23 cellular contexts compared by ENCODE assay signal in the genomic region with DNA sequence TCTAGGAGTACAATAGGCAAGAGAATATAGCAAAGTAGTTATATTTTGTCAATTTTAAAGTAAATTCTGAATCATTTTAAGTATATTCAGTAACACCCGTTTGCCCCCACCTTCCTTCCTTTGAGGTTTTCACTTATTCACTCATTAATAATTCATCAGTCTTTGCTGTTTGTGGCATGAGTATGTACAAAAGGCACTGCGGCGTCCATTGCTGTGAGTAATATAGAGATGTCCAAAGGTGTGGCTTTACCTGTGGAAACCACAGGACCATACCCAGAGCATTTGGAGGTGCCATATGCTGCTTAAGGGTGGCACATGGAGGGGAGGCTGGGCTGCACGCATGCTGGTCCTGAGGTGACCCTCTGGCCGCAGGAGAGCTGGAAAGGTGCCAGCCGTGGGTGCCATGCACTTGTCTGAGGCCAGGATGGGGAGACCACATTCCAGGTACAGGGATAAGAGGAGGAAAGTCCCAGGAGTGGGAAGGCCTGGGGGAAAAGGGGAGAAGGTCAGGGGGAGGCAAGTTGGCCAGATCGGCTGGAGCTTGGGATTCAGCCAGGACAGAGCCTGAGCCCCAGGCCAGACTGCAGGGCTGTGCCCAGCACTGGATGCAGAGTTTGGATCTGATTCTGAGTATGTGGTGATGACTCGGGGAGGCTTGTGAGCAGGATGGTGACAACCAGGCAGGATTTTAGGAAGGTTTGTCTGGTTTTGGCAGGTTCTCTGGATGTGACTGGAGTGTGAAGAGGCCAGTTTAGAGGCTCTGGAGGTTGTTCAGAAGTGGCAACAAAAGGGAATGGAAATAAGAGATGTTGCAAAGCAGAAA.
DNase-seq lines count a peak whose midpoint lies in the region; ATAC-seq and TF ChIP-seq lines count a peak whose summit lies in the region.
"Had no signal": no experiment of that assay in that cellular context is flagged by ENCODE, and none has a peak within 500 bp of the region (broad histone marks: within the 10 kb centered on the region; RNA-seq: fewer than 3 reads in every experiment).

No MANE protein-coding gene starts in this region.

- no peak for TF ChIP-seq EP300 in esophagus muscularis mucosa (IDR thresholded peaks at IDR 0.05)

- no peak overlapping the region for H3K9ac ChIP-seq in neural progenitor cell

- H3K9me3 ChIP-seq in esophagus muscularis mucosa (no peaks in the 10 kb centered on the region), neural progenitor cell (ENCODE audit: low read depth) (no peaks in the 10 kb centered on the region)
- H3K9me3 ChIP-seq: body of pancreas, colonic mucosa, gastrocnemius medialis, neutrophil, psoas muscle, spleen had no signal

- H3K4me1 ChIP-seq in esophagus muscularis mucosa (peaks cover 11 to 33% (median 24%) of the 10 kb centered on the region in 4 donors), neural progenitor cell (peaks cover 11% of the 10 kb centered on the region)
- H3K4me1 ChIP-seq: body of pancreas, colonic mucosa had no signal

- H3K4me3 ChIP-seq in esophagus muscularis mucosa: no peak overlapping the region
- no peak overlapping the region for H3K4me3 ChIP-seq in neural progenitor cell
- H3K4me3 ChIP-seq: body of pancreas, colonic mucosa, gastrocnemius medialis, psoas muscle, spleen had no signal

- H3K4me3 Mint-ChIP-seq in neural progenitor cell: no peak overlapping the region
- H3K4me3 Mint-ChIP-seq: activated CD4-positive, alpha-beta T cell treated with anti-CD3 and anti-CD28 coated beads for 36 hours; activated naive CD4-positive, alpha-beta T cell treated with anti-CD3 and anti-CD28 coated beads, Interleukin-2, amount 50 U/mL, for 24 hours; activated T-cell treated with anti-CD3 and anti-CD28 coated beads, Interleukin-2, amount 50 U/mL, for 72 hours; CD14-positive monocyte had no signal

- no peaks in the 10 kb centered on the region for H3K36me3 ChIP-seq in esophagus muscularis mucosa
- no peaks in the 10 kb centered on the region for H3K36me3 ChIP-seq in neural progenitor cell
- H3K36me3 ChIP-seq: colonic mucosa, gastrocnemius medialis, neutrophil, spleen had no signal

- H3K79me2 ChIP-seq in neural progenitor cell (ENCODE audit: low read depth): no peaks in the 10 kb centered on the region

- no peaks in the 10 kb centered on the region for H3K9me3 Mint-ChIP-seq in neural progenitor cell
- H3K9me3 Mint-ChIP-seq: activated naive CD4-positive, alpha-beta T cell treated with anti-CD3 and anti-CD28 coated beads, Interleukin-2, amount 50 U/mL, for 24 hours; activated T-cell treated with anti-CD3 and anti-CD28 coated beads, Interleukin-2, amount 50 U/mL, for 72 hours had no signal

- H3K4me2 ChIP-seq in neural progenitor cell: no peak overlapping the region

- H4K20me1 ChIP-seq in neural progenitor cell (ENCODE audit: low read depth): peaks cover 7% of the 10 kb centered on the region

- no peak for TF ChIP-seq CTCF in esophagus muscularis mucosa (IDR thresholded peaks at IDR 0.05)
- TF ChIP-seq CTCF in neural progenitor cell (IDR thresholded peaks at IDR 0.05): no peak

- TF ChIP-seq POLR2A in esophagus muscularis mucosa (IDR thresholded peaks at IDR 0.05; ENCODE audit: low read depth) (no peak), GM18505 (IDR thresholded peaks at IDR 0.05; ENCODE audit: borderline replicate concordance, extremely low read depth, insufficient read depth, insufficient read length) (no peak)

- no peak overlapping the region for H2AFZ ChIP-seq in neural progenitor cell (replicated peaks)

- H3K27ac ChIP-seq in esophagus muscularis mucosa (replicated peaks in 1 of 4) (peak overlapping the region in 3 of 4 donors; percentile 36 to 59 (median 42)), neural progenitor cell (no peak overlapping the region)
- H3K27ac ChIP-seq: body of pancreas, colonic mucosa, neutrophil, psoas muscle, spleen had no signal

- DNase-seq in AG20443 (ENCODE audit: low spot score) (peak; percentile 29), SW480 (ENCODE audit: low spot score) (peak; percentile 86), esophagus muscularis mucosa (ENCODE audit: extremely low spot score) (no peak), neural progenitor cell (ENCODE audit: low spot score) (no peak), islet precursor cell (no peak), SW 1271 (lab: John Stamatoyannopoulos, UW) (no peak), NCI-H2107 treated with DMSO at 0.1 percent for 48 hours (lab: John Stamatoyannopoulos, UW; ENCODE audit: unreplicated experiment) (no peak)
- DNase-seq: activated CD4-positive, alpha-beta T cell treated with anti-CD3 and anti-CD28 coated beads for 36 hours; activated T-cell treated with anti-CD3 and anti-CD28 coated beads, Interleukin-2, amount 50 U/mL, for 72 hours; body of pancreas; colonic mucosa; gastrocnemius medialis; GDM1; NCI-H774; psoas muscle; Right ventricle myocardium superior; spleen; stimulated activated CD4-positive, alpha-beta T cell treated with anti-CD3 and anti-CD28 coated beads, Interleukin-4, amount 100 ng/mL, for 24 hours had no signal

- peaks cover 18% of the 10 kb centered on the region for H3K4me1 Mint-ChIP-seq in neural progenitor cell
- H3K4me1 Mint-ChIP-seq: activated CD4-positive, alpha-beta T cell treated with anti-CD3 and anti-CD28 coated beads for 36 hours; activated naive CD4-positive, alpha-beta T cell treated with anti-CD3 and anti-CD28 coated beads, Interleukin-2, amount 50 U/mL, for 24 hours; CD14-positive monocyte had no signal

- 76% methylated on average over 8 of the region's 8 CpGs for WGBS in esophagus muscularis mucosa

- H3K27me3 ChIP-seq in esophagus muscularis mucosa (no peaks in the 10 kb centered on the region), neural progenitor cell (no peaks in the 10 kb centered on the region)
- H3K27me3 ChIP-seq: body of pancreas, colonic mucosa, gastrocnemius medialis, neutrophil, spleen had no signal

- peak overlapping the region; percentile 64 for H3K27ac Mint-ChIP-seq in neural progenitor cell
- H3K27ac Mint-ChIP-seq: activated CD4-positive, alpha-beta T cell treated with anti-CD3 and anti-CD28 coated beads for 36 hours; activated naive CD4-positive, alpha-beta T cell treated with anti-CD3 and anti-CD28 coated beads, Interleukin-2, amount 50 U/mL, for 24 hours; activated T-cell treated with anti-CD3 and anti-CD28 coated beads, Interleukin-2, amount 50 U/mL, for 72 hours had no signal

- H3K27me3 Mint-ChIP-seq in neural progenitor cell (ENCODE audit: insufficient read depth, low read depth): no peaks in the 10 kb centered on the region
- H3K27me3 Mint-ChIP-seq: activated CD4-positive, alpha-beta T cell treated with anti-CD3 and anti-CD28 coated beads for 36 hours; activated naive CD4-positive, alpha-beta T cell treated with anti-CD3 and anti-CD28 coated beads, Interleukin-2, amount 50 U/mL, for 24 hours had no signal

- ATAC-seq in GM18505 (IDR thresholded peaks at IDR 0.05; ENCODE audit: unreplicated experiment): no peak
- ATAC-seq: activated CD4-positive, alpha-beta T cell treated with anti-CD3 and anti-CD28 coated beads for 36 hours; activated T-cell treated with anti-CD3 and anti-CD28 coated beads, Interleukin-2, amount 50 U/mL, for 72 hours; body of pancreas; left lobe of liver had no signal

- intact Hi-C loops in esophagus muscularis mucosa (cut with DNase I): no loop called here

- no peaks in the 10 kb centered on the region for H3F3A ChIP-seq in neural progenitor cell (ENCODE audit: low read depth)

- no peaks in the 10 kb centered on the region for H3K36me3 Mint-ChIP-seq in neural progenitor cell
- H3K36me3 Mint-ChIP-seq: CD14-positive monocyte had no signal

Comparison
In these comparisons a context has a peak if more than half of its experiments do, and no peak if none do; other contexts are left out.
1. DNase-seq: peak in AG20443 (single experiment) and SW480 (single experiment); none in esophagus muscularis mucosa (single experiment), neural progenitor cell (single experiment), islet precursor cell (single experiment), SW 1271 (0 of 2) and NCI-H2107 treated with DMSO at 0.1 percent for 48 hours (single experiment).